8 cellular contexts compared by ENCODE assay signal in genomic region chr11:96188625-96189006, GRCh38.
DNase-seq lines count a peak whose midpoint lies in the region; ATAC-seq, FAIRE-seq and TF ChIP-seq lines count a peak whose summit lies in the region.

No MANE protein-coding gene starts in this region.

- H3K36me3 ChIP-seq in SK-N-MC (ENCODE audit: insufficient read depth, low read length), result no peaks in the 10 kb centered on the region

- H3K9ac ChIP-seq in SK-N-MC (ENCODE audit: insufficient read length), result peak overlapping the region; percentile 48

- intact Hi-C loops in posterior cingulate gyrus (cut with DNase I), result no loop called here

- H3K27ac ChIP-seq in SK-N-MC, result peak overlapping the region; percentile 87

- H3K4me3 ChIP-seq in SK-N-MC, result peak overlapping the region; percentile 61

- DNase-seq in SK-N-MC (ENCODE audit: low read depth, low spot score) (no peak), fibroblast of gingiva (ENCODE audit: low read depth) (peak; percentile 64), H54 (ENCODE audit: insufficient read length, low spot score) (no peak), SIG-M5 treated with dmso at 0.1 percent for 504 hours (lab: John Stamatoyannopoulos, UW; ENCODE audit: unreplicated experiment) (no peak), posterior cingulate gyrus (no peak)
- DNase-seq in stimulated activated CD8-positive, alpha-beta memory T cell treated with anti-CD3 and anti-CD28 coated beads, Interleukin-4, amount 100 ng/mL, for 48 hours, result peak; percentile 50

- peak; percentile 56 for ATAC-seq in GM18517 (IDR thresholded peaks at IDR 0.05; ENCODE audit: unreplicated experiment)
- peak; percentile 42 for ATAC-seq in HG02623 (IDR thresholded peaks at IDR 0.05; ENCODE audit: unreplicated experiment)

- H3K9me3 ChIP-seq in SK-N-MC (ENCODE audit: low read depth, low read length), result no peaks in the 10 kb centered on the region

- TF ChIP-seq POLR2A in H54 (IDR thresholded peaks at IDR 0.05; ENCODE audit: low read depth, low read length), result no peak

- FAIRE-seq in H54 (lab: Jason Lieb, UNC), result no peak

Comparison
In these comparisons a context has a peak if more than half of its experiments do, and no peak if none do; other contexts are left out.
1. DNase-seq: peak in fibroblast of gingiva (single experiment) and stimulated activated CD8-positive, alpha-beta memory T cell treated with anti-CD3 and anti-CD28 coated beads, Interleukin-4, amount 100 ng/mL, for 48 hours (single experiment); none in SK-N-MC (single experiment), H54 (single experiment), SIG-M5 treated with dmso at 0.1 percent for 504 hours (single experiment) and posterior cingulate gyrus (0 of 10).